Comparison of ENCODE assay signal across 10 cellular contexts in the genomic region with DNA sequence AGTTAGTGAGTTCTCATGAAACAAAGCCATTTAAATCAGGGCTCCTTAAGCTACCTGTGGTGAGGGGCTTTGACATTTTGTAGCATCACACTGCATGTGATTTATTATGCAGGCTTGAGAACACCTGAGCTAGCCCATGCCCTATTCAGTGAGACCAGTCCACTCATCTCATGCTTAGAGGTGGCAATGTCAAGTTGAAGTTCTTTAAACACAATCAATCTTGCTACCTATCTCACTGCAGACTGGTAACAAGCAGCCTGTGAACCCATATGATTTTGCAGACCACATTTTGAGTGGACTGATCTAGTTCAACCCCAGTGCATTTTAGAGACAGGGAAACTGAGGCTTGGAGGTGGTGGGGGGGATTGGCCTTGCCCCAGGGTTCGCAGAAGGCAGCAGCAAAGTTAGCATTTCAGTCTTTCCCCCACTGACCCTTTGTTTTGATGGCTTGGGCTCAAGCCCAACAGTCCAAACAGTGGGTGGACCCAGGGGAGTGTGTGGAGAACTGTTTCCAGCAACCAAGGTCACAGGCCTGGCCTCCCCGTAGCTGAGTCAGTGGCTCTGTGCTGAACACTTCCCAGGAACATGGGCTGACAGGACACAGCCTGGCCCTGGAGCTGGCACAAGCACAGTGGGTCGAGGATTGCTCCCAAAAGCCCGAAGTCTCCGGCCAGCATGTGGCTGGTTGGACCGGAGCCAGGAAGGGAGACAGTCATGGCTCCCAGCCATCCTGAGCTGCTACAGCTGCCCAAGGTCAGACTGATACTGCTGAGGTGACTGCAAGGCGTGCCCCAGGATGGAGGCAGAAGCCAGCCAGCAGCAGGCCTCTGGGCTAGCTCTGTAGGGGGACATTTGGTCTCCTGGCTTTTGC.
A peak's percentile ranks its signal among the peaks of the same experiment; 100 is the strongest.
DNase-seq lines count a peak whose midpoint lies in the region; ATAC-seq and TF ChIP-seq lines count a peak whose summit lies in the region.
"Had no signal": no experiment of that assay in that cellular context is flagged by ENCODE, and none has a peak within 500 bp of the region (broad histone marks: within the 10 kb centered on the region; RNA-seq: fewer than 3 reads in every experiment).

No MANE protein-coding gene starts in this region.

- no peak overlapping the region for H3K27ac ChIP-seq in effector memory CD4-positive, alpha-beta T cell (ENCODE audit: insufficient read depth, low read length, poor library complexity, severe bottlenecking)
- H3K27ac ChIP-seq: KMS-11 had no signal

- H3K4me1 ChIP-seq in effector memory CD4-positive, alpha-beta T cell (ENCODE audit: control insufficient read depth, insufficient read depth, low read length, poor library complexity, severe bottlenecking), result peaks cover 9% of the 10 kb centered on the region

- H3K36me3 Mint-ChIP-seq in WTC11, result no peaks in the 10 kb centered on the region

- H3K4me1 Mint-ChIP-seq in WTC11, result peaks cover 2% of the 10 kb centered on the region; the same call in 1 of the 2 replicates

- ATAC-seq in WTC11 (no peak), Right ventricle myocardium inferior (peak; percentile 97), GM19452 (IDR thresholded peaks at IDR 0.05; ENCODE audit: unreplicated experiment) (no peak)

- no peaks in the 10 kb centered on the region for H3K36me3 ChIP-seq in effector memory CD4-positive, alpha-beta T cell (ENCODE audit: control insufficient read depth, insufficient read depth, low read length)

- TF ChIP-seq CTCF in WTC11 (IDR thresholded peaks at IDR 0.05), result no peak

- H3K9me3 ChIP-seq in effector memory CD4-positive, alpha-beta T cell (ENCODE audit: control insufficient read depth, low read length), result no peaks in the 10 kb centered on the region

- H3K27me3 ChIP-seq in effector memory CD4-positive, alpha-beta T cell (replicated peaks; ENCODE audit: control insufficient read depth, insufficient read depth, low read length, poor library complexity, severe bottlenecking), result no peaks in the 10 kb centered on the region

- intact Hi-C loops in Right ventricle myocardium inferior (cut with DNase I) (loop anchor here (5.0 kb wide), 1 partner anchor 37 kb away; no protein-coding TSS in a partner anchor), posterior vena cava (cut with DNase I) (no loop called here)

- H3K9me3 Mint-ChIP-seq in WTC11, result no peaks in the 10 kb centered on the region
- H3K9me3 Mint-ChIP-seq: dendritic cell treated with granulocyte-macrophage colony-stimulating factor and Interleukin-4, amounts not matched to agents 40 ng/mL and 50 ng/mL, for 4 days had no signal

- no peak overlapping the region for H3K27ac Mint-ChIP-seq in WTC11

- no peaks in the 10 kb centered on the region; the same call in 1 of the 2 replicates for H3K27me3 Mint-ChIP-seq in WTC11 (ENCODE audit: low read depth)

- H3K4me3 ChIP-seq in effector memory CD4-positive, alpha-beta T cell (ENCODE audit: insufficient read depth, low read depth, low read length, poor library complexity, severe bottlenecking), result no peak overlapping the region

- POLR2A ChIA-PET in WTC11 (lab: Charles Lee), result no interaction called here

- CTCF ChIA-PET in WTC11 (lab: Charles Lee), result interaction anchor here (1.2 to 1.8 kb wide), 3 partner anchors 10 to 113 kb away, joined by 3 to 7 read pairs (median 5); no protein-coding TSS in a partner anchor

- H3K4me3 Mint-ChIP-seq in WTC11, result no peak overlapping the region
- H3K4me3 Mint-ChIP-seq: dendritic cell treated with granulocyte-macrophage colony-stimulating factor and Interleukin-4, amounts not matched to agents 40 ng/mL and 50 ng/mL, for 4 days had no signal

- DNase-seq in DMS 273 treated with DMSO at 0.1 percent for 48 hours (lab: John Stamatoyannopoulos, UW), result peak; percentile 0
- DNase-seq in WTC11 (ENCODE audit: low spot score), result no peak
- DNase-seq in Right ventricle myocardium inferior (ENCODE audit: missing footprints), result peak; percentile 90
- DNase-seq in posterior vena cava (ENCODE audit: low spot score), result peak; percentile 93
- no peak for DNase-seq in UCSD-AML1 (lab: John Stamatoyannopoulos, UW; ENCODE audit: unreplicated experiment)
- no peak for DNase-seq in NCI-H2171 (lab: John Stamatoyannopoulos, UW)
- DNase-seq in effector memory CD4-positive, alpha-beta T cell, result no peak

TF ChIP-seq in WTC11, 78 proteins besides CTCF, POLR2A, EP300 and RAD21:
- TF ChIP-seq GABPB1 (CRISPR knock-in tag; IDR thresholded peaks at IDR 0.05) (peak; percentile 31; the same call in 1 of the 2 replicates), RELA (CRISPR knock-in tag; IDR thresholded peaks at IDR 0.05; ENCODE audit: borderline replicate concordance) (no peak), ZNF232 (CRISPR knock-in tag; IDR thresholded peaks at IDR 0.05) (no peak)
TF ChIP-seq in WTC11: peak in this region for 1.

Comparison
In these comparisons a context has a peak if more than half of its experiments do, and no peak if none do; other contexts are left out.
1. DNase-seq: peak in DMS 273 treated with DMSO at 0.1 percent for 48 hours (single experiment), Right ventricle myocardium inferior (single experiment) and posterior vena cava (single experiment); none in WTC11 (single experiment), UCSD-AML1 (single experiment), NCI-H2171 (single experiment) and effector memory CD4-positive, alpha-beta T cell (0 of 3).